Comparison of ENCODE assay signal across 1 cellular context in genomic region chrX:40544343-40545250, GRCh38.
TF ChIP-seq lines count a peak whose summit lies in the region.

No MANE protein-coding gene starts in this region.

TF ChIP-seq in K562, 482 proteins besides CTCF, POLR2A, EP300 and RAD21 (continued from another document and continues in another):
- no peak for TF ChIP-seq RREB1 (CRISPR knock-in tag; IDR thresholded peaks at IDR 0.05)
- TF ChIP-seq ZBTB34 (CRISPR knock-in tag; IDR thresholded peaks at IDR 0.05), result no peak
- TF ChIP-seq, protein P1, sequence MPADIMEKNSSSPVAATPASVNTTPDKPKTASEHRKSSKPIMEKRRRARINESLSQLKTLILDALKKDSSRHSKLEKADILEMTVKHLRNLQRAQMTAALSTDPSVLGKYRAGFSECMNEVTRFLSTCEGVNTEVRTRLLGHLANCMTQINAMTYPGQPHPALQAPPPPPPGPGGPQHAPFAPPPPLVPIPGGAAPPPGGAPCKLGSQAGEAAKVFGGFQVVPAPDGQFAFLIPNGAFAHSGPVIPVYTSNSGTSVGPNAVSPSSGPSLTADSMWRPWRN (IDR thresholded peaks at IDR 0.05; ENCODE audit: low read depth), result 0 out of 2 replicates have a peak, but pooled peaks have one; percentile 15
- TF ChIP-seq HDAC6 (IDR thresholded peaks at IDR 0.05; ENCODE audit: low read depth, low read length), result no peak
- no peak for TF ChIP-seq HOMEZ (CRISPR knock-in tag; IDR thresholded peaks at IDR 0.05)
- peak in 1 of 2 experiments; percentile 67; a peak in 2 of 4 replicates for TF ChIP-seq TBL1XR1 (IDR thresholded peaks at IDR 0.05; ENCODE audit: low read length in 2 of 2)
- no peak for TF ChIP-seq ZBED1 (IDR thresholded peaks at IDR 0.05)
- TF ChIP-seq POLR2AphosphoS5 (IDR thresholded peaks at IDR 0.05; ENCODE audit: control insufficient read depth, insufficient read depth, low read depth, low read length), result peak; percentile 95
- TF ChIP-seq, protein P2, sequence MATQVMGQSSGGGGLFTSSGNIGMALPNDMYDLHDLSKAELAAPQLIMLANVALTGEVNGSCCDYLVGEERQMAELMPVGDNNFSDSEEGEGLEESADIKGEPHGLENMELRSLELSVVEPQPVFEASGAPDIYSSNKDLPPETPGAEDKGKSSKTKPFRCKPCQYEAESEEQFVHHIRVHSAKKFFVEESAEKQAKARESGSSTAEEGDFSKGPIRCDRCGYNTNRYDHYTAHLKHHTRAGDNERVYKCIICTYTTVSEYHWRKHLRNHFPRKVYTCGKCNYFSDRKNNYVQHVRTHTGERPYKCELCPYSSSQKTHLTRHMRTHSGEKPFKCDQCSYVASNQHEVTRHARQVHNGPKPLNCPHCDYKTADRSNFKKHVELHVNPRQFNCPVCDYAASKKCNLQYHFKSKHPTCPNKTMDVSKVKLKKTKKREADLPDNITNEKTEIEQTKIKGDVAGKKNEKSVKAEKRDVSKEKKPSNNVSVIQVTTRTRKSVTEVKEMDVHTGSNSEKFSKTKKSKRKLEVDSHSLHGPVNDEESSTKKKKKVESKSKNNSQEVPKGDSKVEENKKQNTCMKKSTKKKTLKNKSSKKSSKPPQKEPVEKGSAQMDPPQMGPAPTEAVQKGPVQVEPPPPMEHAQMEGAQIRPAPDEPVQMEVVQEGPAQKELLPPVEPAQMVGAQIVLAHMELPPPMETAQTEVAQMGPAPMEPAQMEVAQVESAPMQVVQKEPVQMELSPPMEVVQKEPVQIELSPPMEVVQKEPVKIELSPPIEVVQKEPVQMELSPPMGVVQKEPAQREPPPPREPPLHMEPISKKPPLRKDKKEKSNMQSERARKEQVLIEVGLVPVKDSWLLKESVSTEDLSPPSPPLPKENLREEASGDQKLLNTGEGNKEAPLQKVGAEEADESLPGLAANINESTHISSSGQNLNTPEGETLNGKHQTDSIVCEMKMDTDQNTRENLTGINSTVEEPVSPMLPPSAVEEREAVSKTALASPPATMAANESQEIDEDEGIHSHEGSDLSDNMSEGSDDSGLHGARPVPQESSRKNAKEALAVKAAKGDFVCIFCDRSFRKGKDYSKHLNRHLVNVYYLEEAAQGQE (CRISPR knock-in tag; IDR thresholded peaks at IDR 0.05; ENCODE audit: low read depth), result no peak
- TF ChIP-seq PRPF4 (IDR thresholded peaks at IDR 0.05; ENCODE audit: insufficient read depth, low read depth, low read length, poor library complexity, severe bottlenecking), result no peak
- TF ChIP-seq, protein P3, sequence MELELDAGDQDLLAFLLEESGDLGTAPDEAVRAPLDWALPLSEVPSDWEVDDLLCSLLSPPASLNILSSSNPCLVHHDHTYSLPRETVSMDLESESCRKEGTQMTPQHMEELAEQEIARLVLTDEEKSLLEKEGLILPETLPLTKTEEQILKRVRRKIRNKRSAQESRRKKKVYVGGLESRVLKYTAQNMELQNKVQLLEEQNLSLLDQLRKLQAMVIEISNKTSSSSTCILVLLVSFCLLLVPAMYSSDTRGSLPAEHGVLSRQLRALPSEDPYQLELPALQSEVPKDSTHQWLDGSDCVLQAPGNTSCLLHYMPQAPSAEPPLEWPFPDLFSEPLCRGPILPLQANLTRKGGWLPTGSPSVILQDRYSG (tag; conservative IDR thresholded peaks at IDR 0.05; ENCODE audit: low read depth), result no peak
- no peak for TF ChIP-seq XRCC5 (IDR thresholded peaks at IDR 0.05; ENCODE audit: low read depth, low read length)
- TF ChIP-seq POLR2B (IDR thresholded peaks at IDR 0.05; ENCODE audit: low read depth, partially characterized antibody), result no peak
- TF ChIP-seq, protein P4, sequence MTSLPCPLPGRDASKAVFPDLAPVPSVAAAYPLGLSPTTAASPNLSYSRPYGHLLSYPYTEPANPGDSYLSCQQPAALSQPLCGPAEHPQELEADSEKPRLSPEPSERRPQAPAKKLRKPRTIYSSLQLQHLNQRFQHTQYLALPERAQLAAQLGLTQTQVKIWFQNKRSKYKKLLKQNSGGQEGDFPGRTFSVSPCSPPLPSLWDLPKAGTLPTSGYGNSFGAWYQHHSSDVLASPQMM (CRISPR knock-in tag; IDR thresholded peaks at IDR 0.05), result no peak
- TF ChIP-seq TCF3 (CRISPR knock-in tag; IDR thresholded peaks at IDR 0.05), result peak; percentile 92
- TF ChIP-seq CEBPB (tag; IDR thresholded peaks at IDR 0.05), result no peak
- TF ChIP-seq MAFF (IDR thresholded peaks at IDR 0.05; ENCODE audit: low read length), result no peak
- TF ChIP-seq ADNP (tag; IDR thresholded peaks at IDR 0.05), result no peak
- TF ChIP-seq POU5F1 (IDR thresholded peaks at IDR 0.05; ENCODE audit: borderline replicate concordance, low read depth, low read length, partially characterized antibody), result no peak
- peak; percentile 66; the same call in 1 of the 2 replicates for TF ChIP-seq ZNF395 (CRISPR knock-in tag; IDR thresholded peaks at IDR 0.05)
- peak; percentile 92 for TF ChIP-seq NCOR1 (IDR thresholded peaks at IDR 0.05)
- TF ChIP-seq, protein P5, sequence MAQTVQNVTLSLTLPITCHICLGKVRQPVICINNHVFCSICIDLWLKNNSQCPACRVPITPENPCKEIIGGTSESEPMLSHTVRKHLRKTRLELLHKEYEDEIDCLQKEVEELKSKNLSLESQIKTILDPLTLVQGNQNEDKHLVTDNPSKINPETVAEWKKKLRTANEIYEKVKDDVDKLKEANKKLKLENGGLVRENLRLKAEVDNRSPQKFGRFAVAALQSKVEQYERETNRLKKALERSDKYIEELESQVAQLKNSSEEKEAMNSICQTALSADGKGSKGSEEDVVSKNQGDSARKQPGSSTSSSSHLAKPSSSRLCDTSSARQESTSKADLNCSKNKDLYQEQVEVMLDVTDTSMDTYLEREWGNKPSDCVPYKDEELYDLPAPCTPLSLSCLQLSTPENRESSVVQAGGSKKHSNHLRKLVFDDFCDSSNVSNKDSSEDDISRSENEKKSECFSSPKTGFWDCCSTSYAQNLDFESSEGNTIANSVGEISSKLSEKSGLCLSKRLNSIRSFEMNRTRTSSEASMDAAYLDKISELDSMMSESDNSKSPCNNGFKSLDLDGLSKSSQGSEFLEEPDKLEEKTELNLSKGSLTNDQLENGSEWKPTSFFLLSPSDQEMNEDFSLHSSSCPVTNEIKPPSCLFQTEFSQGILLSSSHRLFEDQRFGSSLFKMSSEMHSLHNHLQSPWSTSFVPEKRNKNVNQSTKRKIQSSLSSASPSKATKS (CRISPR knock-in tag; IDR thresholded peaks at IDR 0.05), result no peak
- TF ChIP-seq ZNF780A (CRISPR knock-in tag; IDR thresholded peaks at IDR 0.05), result no peak
- TF ChIP-seq SAP30 (IDR thresholded peaks at IDR 0.05; ENCODE audit: borderline replicate concordance, insufficient read depth, low read depth, low read length, poor library complexity, severe bottlenecking), result no peak
- no peak for TF ChIP-seq ZBTB8A (IDR thresholded peaks at IDR 0.05; ENCODE audit: partially characterized antibody)
- TF ChIP-seq TRIM24 (IDR thresholded peaks at IDR 0.05), result peak; percentile 83 to 85
- TF ChIP-seq MNT (conservative IDR thresholded peaks at IDR 0.05), result 0 out of 4 replicates have a peak, but pooled peaks of 1 of the 2 experiments have one; percentile 29
- TF ChIP-seq, protein P6, sequence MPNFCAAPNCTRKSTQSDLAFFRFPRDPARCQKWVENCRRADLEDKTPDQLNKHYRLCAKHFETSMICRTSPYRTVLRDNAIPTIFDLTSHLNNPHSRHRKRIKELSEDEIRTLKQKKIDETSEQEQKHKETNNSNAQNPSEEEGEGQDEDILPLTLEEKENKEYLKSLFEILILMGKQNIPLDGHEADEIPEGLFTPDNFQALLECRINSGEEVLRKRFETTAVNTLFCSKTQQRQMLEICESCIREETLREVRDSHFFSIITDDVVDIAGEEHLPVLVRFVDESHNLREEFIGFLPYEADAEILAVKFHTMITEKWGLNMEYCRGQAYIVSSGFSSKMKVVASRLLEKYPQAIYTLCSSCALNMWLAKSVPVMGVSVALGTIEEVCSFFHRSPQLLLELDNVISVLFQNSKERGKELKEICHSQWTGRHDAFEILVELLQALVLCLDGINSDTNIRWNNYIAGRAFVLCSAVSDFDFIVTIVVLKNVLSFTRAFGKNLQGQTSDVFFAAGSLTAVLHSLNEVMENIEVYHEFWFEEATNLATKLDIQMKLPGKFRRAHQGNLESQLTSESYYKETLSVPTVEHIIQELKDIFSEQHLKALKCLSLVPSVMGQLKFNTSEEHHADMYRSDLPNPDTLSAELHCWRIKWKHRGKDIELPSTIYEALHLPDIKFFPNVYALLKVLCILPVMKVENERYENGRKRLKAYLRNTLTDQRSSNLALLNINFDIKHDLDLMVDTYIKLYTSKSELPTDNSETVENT (CRISPR knock-in tag; IDR thresholded peaks at IDR 0.05), result no peak
- peak; percentile 33; the same call in 1 of the 2 replicates for TF ChIP-seq ATF7 (IDR thresholded peaks at IDR 0.05)
- TF ChIP-seq SP2 (IDR thresholded peaks at IDR 0.05; ENCODE audit: extremely low read depth, low read depth, low read length, poor library complexity, severe bottlenecking), result no peak
